In the genomic region with DNA sequence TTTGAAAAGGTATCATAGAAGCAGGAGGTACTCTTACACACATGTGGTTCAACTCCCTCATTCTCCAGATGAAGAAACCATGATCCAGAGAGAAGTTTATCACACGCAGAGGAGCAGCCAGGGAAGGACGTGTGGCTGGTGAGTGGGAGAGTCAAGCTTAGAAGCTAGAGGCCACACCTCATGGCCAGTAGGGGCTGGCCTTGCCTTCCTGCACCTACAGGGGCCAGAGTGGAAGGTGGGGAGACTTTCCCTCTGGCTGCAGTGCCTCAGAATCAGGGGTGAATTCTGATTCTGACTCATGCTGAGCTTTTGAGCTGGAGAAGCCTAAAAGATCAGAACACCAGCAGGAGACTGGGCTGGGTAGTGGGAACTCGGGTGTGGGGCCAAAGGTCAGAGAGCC, we compare ENCODE assay signal across 24 cellular contexts.
DNase-seq lines count a peak whose midpoint lies in the region; ATAC-seq, FAIRE-seq and TF ChIP-seq lines count a peak whose summit lies in the region.
"Had no signal": no experiment of that assay in that cellular context is flagged by ENCODE, and none has a peak within 500 bp of the region (broad histone marks: within the 10 kb centered on the region; RNA-seq: fewer than 3 reads in every experiment).

No MANE protein-coding gene starts in this region.

- BruUV-seq in GM12878 (replicated peaks; lab: Mats Ljungman, UMichigan), result no TSS peak

- TF ChIP-seq EP300 in GM12878 (IDR thresholded peaks at IDR 0.05; ENCODE audit: borderline replicate concordance in 1 of 2, control insufficient read depth in 1 of 2, low read depth in 2 of 2, low read length in 2 of 2), result no peak

- ATAC-seq in T-cell (replicated peaks in 1 of 4) (no peak), GM12878 (no peak), HG02798 (IDR thresholded peaks at IDR 0.05; ENCODE audit: poor library complexity, unreplicated experiment) (no peak)
- ATAC-seq: HCT116 had no signal

- H3K9me3 ChIP-seq in GM12878 (replicated peaks; ENCODE audit: control insufficient read depth, insufficient read depth, low read length) (no peaks in the 10 kb centered on the region), right atrium auricular region (no peaks in the 10 kb centered on the region)
- H3K9me3 ChIP-seq: ascending aorta, MG63, Peyer's patch, prostate gland, SJCRH30 had no signal

- no peak for FAIRE-seq in GM12878 (lab: Jason Lieb, UNC)
- FAIRE-seq: GM18507, urothelium cell line had no signal

- 0% methylated on average over 3 of the region's 3 CpGs for WGBS in GM12878 (ENCODE audit: insufficient coverage, insufficient replicate concordance, low lambda C conversion rate, missing lambda C conversion rate)

- CTCF ChIA-PET in activated naive CD4-positive, alpha-beta T cell treated with anti-CD3 and anti-CD28 coated beads, Interleukin-2, amount 10 ng/mL, durations not matched to agents 7 days and 5 days (lab: Charles Lee), result no interaction called here
- CTCF ChIA-PET in T-cell (lab: Charles Lee) (interaction anchor here in 1 of 2 donors (0.6 kb wide), 1 partner anchor 8 kb away, joined by 3 read pairs; no protein-coding TSS in a partner anchor), GM12878 (lab: Yijun Ruan, JAX) (interaction anchor here (0.8 to 2.9 kb wide), 9 partner anchors 9 to 1062 kb away, joined by 3 to 13 read pairs (median 4); no protein-coding TSS in a partner anchor)

- RAD21 ChIA-PET in GM12878 (lab: Charles Lee; ENCODE audit: unreplicated experiment), result interaction anchor here (0.7 to 22.4 kb wide), 12 partner anchors 10 to 64 kb away, joined by 3 to 407 read pairs (median 5); no protein-coding TSS in a partner anchor

- peak overlapping the region; percentile 66 for H3K27ac Mint-ChIP-seq in activated naive CD4-positive, alpha-beta T cell treated with anti-CD3 and anti-CD28 coated beads, Interleukin-2, amount 10 ng/mL, durations not matched to agents 7 days and 5 days
- H3K27ac Mint-ChIP-seq in T-cell, result peak overlapping the region; percentile 86 to 99

- H3K27ac ChIP-seq in GM12878 (ENCODE audit: control insufficient read depth, insufficient read depth) (no peak overlapping the region), right atrium auricular region (no peak overlapping the region)
- H3K27ac ChIP-seq: ascending aorta, C4-2B, Peyer's patch, prostate gland, SJCRH30, VCaP had no signal

- H3K27me3 ChIP-seq in GM12878 (replicated peaks in 1 of 2; ENCODE audit: control insufficient read depth in 2 of 2, insufficient read depth in 2 of 2, low read length in 1 of 2) (no peaks in the 10 kb centered on the region), right atrium auricular region (no peaks in the 10 kb centered on the region)
- H3K27me3 ChIP-seq: ascending aorta, MG63, Peyer's patch, SJCRH30 had no signal

- H3K9me3 Mint-ChIP-seq in activated naive CD4-positive, alpha-beta T cell treated with anti-CD3 and anti-CD28 coated beads, Interleukin-2, amount 10 ng/mL, durations not matched to agents 7 days and 5 days, result peaks cover 6% of the 10 kb centered on the region
- no peaks in the 10 kb centered on the region for H3K9me3 Mint-ChIP-seq in T-cell

- H3K79me2 ChIP-seq in GM12878 (ENCODE audit: control insufficient read depth, insufficient read depth, low read length), result no peaks in the 10 kb centered on the region

- peaks cover 3% of the 10 kb centered on the region for H3K4me1 ChIP-seq in GM12878 (ENCODE audit: control insufficient read depth, insufficient read depth, low read length)
- H3K4me1 ChIP-seq in right atrium auricular region, result no peaks in the 10 kb centered on the region
- H3K4me1 ChIP-seq: ascending aorta, Peyer's patch, prostate gland, SJCRH30 had no signal

- no peaks in the 10 kb centered on the region for H4K20me1 ChIP-seq in GM12878 (ENCODE audit: control insufficient read depth, insufficient read depth)

- no peak overlapping the region for H3K9ac ChIP-seq in GM12878 (ENCODE audit: control insufficient read depth, insufficient read depth, low read length)

- SMC1A ChIA-PET in GM12878 (lab: Charles Lee; ENCODE audit: uncharacterized antibody, unreplicated experiment), result interaction anchor here (0.8 to 17.5 kb wide), 19 partner anchors 10 to 1063 kb away, joined by 3 to 320 read pairs (median 6); no protein-coding TSS in a partner anchor

- H3K36me3 Mint-ChIP-seq in activated naive CD4-positive, alpha-beta T cell treated with anti-CD3 and anti-CD28 coated beads, Interleukin-2, amount 10 ng/mL, durations not matched to agents 7 days and 5 days, result peaks cover 13% of the 10 kb centered on the region
- no peaks in the 10 kb centered on the region for H3K36me3 Mint-ChIP-seq in T-cell

- intact Hi-C loops in GM12878 (cut with micrococcal nuclease; ENCODE audit: unreplicated experiment), result no loop called here

- TF ChIP-seq CTCF in GM12878 (IDR thresholded peaks at IDR 0.05 in 2 of 3, conservative IDR thresholded peaks at IDR 0.05 in 1 of 3; ENCODE audit: control insufficient read depth in 2 of 3, extremely low read depth in 1 of 3, insufficient read depth in 1 of 3, low read depth in 3 of 3, low read length in 3 of 3) (no peak), right atrium auricular region (IDR thresholded peaks at IDR 0.05) (no peak)

- no peak for DNase-seq in activated naive CD4-positive, alpha-beta T cell treated with anti-CD3 and anti-CD28 coated beads, Interleukin-2, amount 10 ng/mL, durations not matched to agents 7 days and 5 days
- DNase-seq in activated naive CD4-positive, alpha-beta T cell (lab: John Stamatoyannopoulos, UW), result no peak
- no peak for DNase-seq in T-cell
- DNase-seq in GM12878 (ENCODE audit: low read depth, low spot score), result no peak
- DNase-seq in NCI-H226, result no peak
- no peak for DNase-seq in right atrium auricular region (ENCODE audit: low spot score)
- DNase-seq: activated effector memory CD4-positive, alpha-beta T cell treated with anti-CD3 and anti-CD28 coated beads, Interleukin-2, amount 50 U/mL, for 16 hours; caudate nucleus; erythroblast; foreskin melanocyte; hippocampal formation; MG63; NCI-H1436; NCI-H524; Peyer's patch; SJCRH30 had no signal

- H2AFZ ChIP-seq in GM12878 (ENCODE audit: control insufficient read depth, low read depth, low read length), result no peak overlapping the region

- no peak for TF ChIP-seq POLR2A in GM12878 (IDR thresholded peaks at IDR 0.05; ENCODE audit: low read depth, low read length)

- peaks cover 95% of the 10 kb centered on the region for H3K4me1 Mint-ChIP-seq in activated naive CD4-positive, alpha-beta T cell treated with anti-CD3 and anti-CD28 coated beads, Interleukin-2, amount 10 ng/mL, durations not matched to agents 7 days and 5 days
- H3K4me1 Mint-ChIP-seq in T-cell, result peaks cover 91 to 95% (median 92%) of the 10 kb centered on the region in 3 donors

- in situ Hi-C loops in GM12878 (cut with MboI), result no loop called here

- POLR2A ChIA-PET in T-cell (lab: Charles Lee), result interaction anchor here in 1 of 2 donors (0.6 to 0.7 kb wide), 2 partner anchors 92 to 453 kb away, joined by 4 read pairs; no protein-coding TSS in a partner anchor
- POLR2A ChIA-PET in GM12878 (lab: Charles Lee), result interaction anchor here (0.6 to 2.3 kb wide), 4 partner anchors 12 to 796 kb away, joined by 4 to 14 read pairs (median 5); no protein-coding TSS in a partner anchor

- H3K27me3 Mint-ChIP-seq in activated naive CD4-positive, alpha-beta T cell treated with anti-CD3 and anti-CD28 coated beads, Interleukin-2, amount 10 ng/mL, durations not matched to agents 7 days and 5 days, result peaks cover 3% of the 10 kb centered on the region
- no peaks in the 10 kb centered on the region for H3K27me3 Mint-ChIP-seq in T-cell

- H3K36me3 ChIP-seq in GM12878 (ENCODE audit: control insufficient read depth in 2 of 2, insufficient read depth in 2 of 2, low read length in 1 of 2), result no peaks in the 10 kb centered on the region
- no peaks in the 10 kb centered on the region for H3K36me3 ChIP-seq in right atrium auricular region
- H3K36me3 ChIP-seq: ascending aorta, MG63, Peyer's patch, prostate gland, SJCRH30 had no signal

- H3K4me2 ChIP-seq in GM12878 (ENCODE audit: control insufficient read depth, insufficient read depth), result no peak overlapping the region

- no peak for TF ChIP-seq RAD21 in GM12878 (IDR thresholded peaks at IDR 0.05; ENCODE audit: insufficient read depth, low read depth, low read length)

- H3K4me3 ChIP-seq in GM12878 (no peak overlapping the region), right atrium auricular region (no peak overlapping the region)
- H3K4me3 ChIP-seq: ascending aorta, MG63, Peyer's patch, prostate gland, SJCRH30 had no signal

- peak overlapping the region; percentile 17 for H3K4me3 Mint-ChIP-seq in activated naive CD4-positive, alpha-beta T cell treated with anti-CD3 and anti-CD28 coated beads, Interleukin-2, amount 10 ng/mL, durations not matched to agents 7 days and 5 days
- H3K4me3 Mint-ChIP-seq in T-cell, result peak overlapping the region; percentile 49 to 84 (median 78)

TF ChIP-seq in GM12878, 131 proteins besides CTCF, POLR2A, EP300 and RAD21 (continues in another document):
- peak; percentile 18; the same call in 1 of the 2 replicates for TF ChIP-seq EED (IDR thresholded peaks at IDR 0.05; ENCODE audit: low read depth)
- TF ChIP-seq SREBF2 (IDR thresholded peaks at IDR 0.05; ENCODE audit: low read length), result no peak
- TF ChIP-seq NFIC (IDR thresholded peaks at IDR 0.05; ENCODE audit: low read depth, low read length), result no peak
- no peak for TF ChIP-seq MTA3 (IDR thresholded peaks at IDR 0.05; ENCODE audit: borderline replicate concordance, low read length)
- TF ChIP-seq DPF2 (IDR thresholded peaks at IDR 0.05), result no peak
- no peak for TF ChIP-seq GATAD2B (conservative IDR thresholded peaks at IDR 0.05; ENCODE audit: low read depth)
- TF ChIP-seq HDGF (IDR thresholded peaks at IDR 0.05), result no peak
- no peak for TF ChIP-seq CBFB (IDR thresholded peaks at IDR 0.05; ENCODE audit: low read depth)
